In the genomic region with DNA sequence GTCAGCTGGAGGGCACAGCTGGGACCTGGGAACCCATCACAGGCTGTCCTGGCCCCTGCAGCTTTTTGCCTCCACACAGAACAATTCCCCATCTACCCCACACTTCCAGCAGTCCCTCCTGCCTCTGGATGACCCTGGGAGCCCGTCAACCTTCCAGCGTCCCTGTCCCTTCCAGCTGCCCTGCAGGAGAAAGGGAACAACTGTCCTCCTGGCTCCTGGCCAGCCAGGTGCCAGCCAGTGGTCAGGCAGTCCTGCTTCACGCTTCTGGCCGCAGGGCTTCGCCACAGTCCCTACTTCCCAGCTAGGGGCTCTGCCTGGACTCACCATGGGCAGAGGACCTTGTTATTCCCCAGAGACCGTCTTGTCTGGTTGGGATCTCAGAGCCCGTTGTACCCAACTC, we compare ENCODE assay signal across 26 cellular contexts. TPM values are rescaled to one million over a fixed set of nuclear protein-coding genes. Genes with fewer than 3 reads are reported as not detected.
DNase-seq lines count a peak whose midpoint lies in the region; ATAC-seq, FAIRE-seq and TF ChIP-seq lines count a peak whose summit lies in the region.
"Had no signal": no experiment of that assay in that cellular context is flagged by ENCODE, and none has a peak within 500 bp of the region (broad histone marks: within the 10 kb centered on the region; RNA-seq: fewer than 3 reads in every experiment).

No MANE protein-coding gene starts in this region.

- no peak overlapping the region for H3K23ac ChIP-seq in H1 (ENCODE audit: insufficient read length)

- no peaks in the 10 kb centered on the region for H4K20me1 ChIP-seq in H1 (replicated peaks in 1 of 2; ENCODE audit: control insufficient read depth in 1 of 2, insufficient read depth in 2 of 2, low read length in 2 of 2)

- DNase-seq in Right ventricle myocardium inferior (ENCODE audit: missing footprints) = peak; percentile 9
- no peak for DNase-seq in heart left ventricle
- peak; percentile 52 to 64 for DNase-seq in SHP77 (lab: John Stamatoyannopoulos, UW)
- DNase-seq in H1 (ENCODE audit: low read depth in 1 of 2, low spot score in 2 of 2) = no peak
- no peak for DNase-seq in progenitor cell of endocrine pancreas (ENCODE audit: low spot score, unreplicated experiment)
- DNase-seq in NCI-H1930 (lab: John Stamatoyannopoulos, UW) = no peak
- DNase-seq in OCI-M2 (lab: John Stamatoyannopoulos, UW; ENCODE audit: unreplicated experiment) = no peak
- DNase-seq in stimulated activated CD4-positive, alpha-beta T cell treated with anti-CD3 and anti-CD28 coated beads, Interleukin-4, amount 100 ng/mL, for 24 hours = no peak
- DNase-seq: AML-193, DMS53, GDM1, H9, HFFc6, MG63, NCI-H1048, NCI-H1417 treated with DMSO at 0.1 percent for 48 hours, NCI-H187, NCI-H2107, NCI-H446 treated with DMSO at 0.1 percent for 48 hours, NCI-H526 treated with DMSO at 0.1 percent for 48 hours, Right ventricle myocardium superior, T-cell had no signal

- H3K4me3 Mint-ChIP-seq in progenitor cell of endocrine pancreas (ENCODE audit: low read depth) = peak overlapping the region; percentile 71
- H3K4me3 Mint-ChIP-seq: HFFc6 had no signal

- no peaks in the 10 kb centered on the region for H3K36me3 Mint-ChIP-seq in progenitor cell of endocrine pancreas (ENCODE audit: insufficient read depth)
- H3K36me3 Mint-ChIP-seq: T-cell had no signal

- POLR2A ChIA-PET in H1 (lab: Charles Lee; ENCODE audit: partially characterized antibody) = interaction anchor here (0.6 to 6.0 kb wide), 9 partner anchors 10 to 59 kb away, joined by 3 to 40 read pairs (median 4); a partner anchor contains a TSS

- peaks cover 4% of the 10 kb centered on the region; the same call in 1 of the 2 replicates for H3K23me2 ChIP-seq in H1 (ENCODE audit: low read depth, low read length)

- WGBS in heart left ventricle, 4 donors = 94 to 99% (median 96%) methylated on average over 5 to 7 of the region's 7 CpGs
- WGBS in H1 (ENCODE audit: extremely low coverage in 1 of 2, insufficient coverage in 1 of 2, insufficient read length in 1 of 2, insufficient replicate concordance in 2 of 2, low coverage in 1 of 2, low lambda C conversion rate in 2 of 2, missing lambda C conversion rate in 1 of 2), 2 experiments = 84% methylated on average over 7 of the region's 7 CpGs; no CpG with 5 or more reads in 1 of the 2 experiments

- peak overlapping the region; percentile 38; the same call in 1 of the 2 replicates for H3K18ac ChIP-seq in H1 (ENCODE audit: extremely low read depth, low read length)

- H3K4ac ChIP-seq in H1 (replicated peaks; ENCODE audit: insufficient read length, low read depth, low read length) = no peak overlapping the region

- TF ChIP-seq RAD21 in H1 (IDR thresholded peaks at IDR 0.05 in 1 of 2, conservative IDR thresholded peaks at IDR 0.05 in 1 of 2; ENCODE audit: low read depth in 2 of 2, low read length in 2 of 2) = no peak

- FAIRE-seq in H1 (lab: Jason Lieb, UNC) = no peak
- FAIRE-seq: D721Med had no signal

- H3K4me1 Mint-ChIP-seq in progenitor cell of endocrine pancreas (ENCODE audit: low read depth) = peaks cover 26% of the 10 kb centered on the region

- H3K36me3 ChIP-seq in heart left ventricle = no peaks in the 10 kb centered on the region
- no peaks in the 10 kb centered on the region for H3K36me3 ChIP-seq in H1 (ENCODE audit: control insufficient read depth in 2 of 4, insufficient read depth in 4 of 4, low read length in 3 of 4)
- H3K36me3 ChIP-seq: MG63 had no signal

- H3K9ac ChIP-seq in H1 (replicated peaks in 1 of 4; ENCODE audit: extremely low read depth in 1 of 4, low read depth in 3 of 4, low read length in 3 of 4) = no peak overlapping the region

- H2AK5ac ChIP-seq in H1 (ENCODE audit: low read depth, low read length) = peak overlapping the region; percentile 70; the same call in 1 of the 2 replicates

- no peak overlapping the region for H4K5ac ChIP-seq in H1 (ENCODE audit: insufficient read length, low read depth, low read length)

- H2BK120ac ChIP-seq in H1 (replicated peaks; ENCODE audit: low read depth, low read length) = no peak overlapping the region

- TF ChIP-seq POLR2A in heart left ventricle (IDR thresholded peaks at IDR 0.05) (no peak), H1 (IDR thresholded peaks at IDR 0.05; ENCODE audit: control extremely low read depth in 1 of 2, low read depth in 2 of 2, low read length in 2 of 2) (no peak)

- no peak overlapping the region for H3K14ac ChIP-seq in H1 (ENCODE audit: insufficient read length)

- TF ChIP-seq CTCF in heart left ventricle (IDR thresholded peaks at IDR 0.05) (no peak), H1 (IDR thresholded peaks at IDR 0.05; ENCODE audit: control extremely low read depth in 1 of 3, insufficient read depth in 1 of 3, low read depth in 1 of 3, low read length in 3 of 3) (no peak), progenitor cell of endocrine pancreas (IDR thresholded peaks at IDR 0.05; ENCODE audit: unreplicated experiment) (no peak)

- H2BK20ac ChIP-seq in H1 (ENCODE audit: low read length) = peak overlapping the region; percentile 1; the same call in 1 of the 2 replicates

- H3K79me2 ChIP-seq in H1 (ENCODE audit: control insufficient read depth in 1 of 2, insufficient read depth in 2 of 2, low read length in 2 of 2) = no peaks in the 10 kb centered on the region

- peak overlapping the region; percentile 97 for H2BK12ac ChIP-seq in H1 (ENCODE audit: low read depth, low read length)

- H3K9me3 Mint-ChIP-seq in progenitor cell of endocrine pancreas (ENCODE audit: low read depth) = no peaks in the 10 kb centered on the region
- H3K9me3 Mint-ChIP-seq: H9, HFFc6, T-cell had no signal

- H2AFZ ChIP-seq in H1 (ENCODE audit: low read length) = no peak overlapping the region

- CTCF ChIA-PET in H1 (lab: Charles Lee; ENCODE audit: partially characterized antibody) = interaction anchor here (1.0 to 17.9 kb wide), 9 partner anchors 8 to 215 kb away, joined by 3 to 161 read pairs (median 18); a partner anchor contains a TSS

- no peak overlapping the region for H4K91ac ChIP-seq in H1 (replicated peaks; ENCODE audit: insufficient read length, low read length)

- ATAC-seq in Right ventricle myocardium inferior (no peak), heart left ventricle (no peak)
- ATAC-seq: T-cell had no signal

- intact Hi-C loops in Right ventricle myocardium inferior (cut with DNase I) (no loop called here), heart left ventricle (cut with DNase I) (no loop called here)

- H3K79me1 ChIP-seq in H1 (ENCODE audit: low read depth, low read length) = no peaks in the 10 kb centered on the region

- no peak overlapping the region; the same call in 1 of the 2 replicates for H2BK15ac ChIP-seq in H1 (ENCODE audit: low read length)

- no peak for TF ChIP-seq EP300 in H1 (IDR thresholded peaks at IDR 0.05; ENCODE audit: borderline replicate concordance in 1 of 2, low read depth in 2 of 2, low read length in 2 of 2)

- no peak overlapping the region for H3K27ac Mint-ChIP-seq in progenitor cell of endocrine pancreas
- H3K27ac Mint-ChIP-seq: HFFc6, T-cell had no signal

- no peak overlapping the region for H3K4me2 ChIP-seq in H1 (ENCODE audit: insufficient read depth in 1 of 2, low read depth in 2 of 2, low read length in 2 of 2)

- H3K27ac ChIP-seq in heart left ventricle (no peak overlapping the region), H1 (ENCODE audit: low read depth, low read length) (no peak overlapping the region)
- H3K27ac ChIP-seq: SK-N-MC had no signal

- H3K56ac ChIP-seq in H1 (replicated peaks; ENCODE audit: insufficient read length, low read depth, low read length) = no peak overlapping the region

- H3K4me1 ChIP-seq in heart left ventricle (peaks cover 0 to 24% (median 11%) of the 10 kb centered on the region in 12 donors), H1 (replicated peaks in 1 of 4; ENCODE audit: control insufficient read depth in 3 of 4, insufficient read depth in 4 of 4, low read length in 3 of 4) (peaks cover 4 to 27% (median 16%) of the 10 kb centered on the region in 4 experiments)

- H4K8ac ChIP-seq in H1 (ENCODE audit: extremely low read depth, insufficient read depth, low read length) = no peak overlapping the region

- H3K27me3 ChIP-seq in heart left ventricle (no peaks in the 10 kb centered on the region), H1 (replicated peaks in 1 of 4; ENCODE audit: control insufficient read depth in 3 of 4, extremely low read depth in 1 of 4, insufficient read depth in 3 of 4, low read length in 3 of 4) (no peaks in the 10 kb centered on the region)
- H3K27me3 ChIP-seq: MG63 had no signal

- H3K27me3 Mint-ChIP-seq in progenitor cell of endocrine pancreas = peaks cover 5% of the 10 kb centered on the region

- no peaks in the 10 kb centered on the region for H3K9me3 ChIP-seq in heart left ventricle
- no peaks in the 10 kb centered on the region for H3K9me3 ChIP-seq in H1 (ENCODE audit: insufficient read depth in 2 of 2, low read depth in 1 of 2, low read length in 1 of 2)
- H3K9me3 ChIP-seq: MG63 had no signal

- H2BK5ac ChIP-seq in H1 (ENCODE audit: low read depth, low read length) = peak overlapping the region; percentile 79; the same call in 1 of the 2 replicates

- no peak overlapping the region for H3K4me3 ChIP-seq in heart left ventricle
- H3K4me3 ChIP-seq in H1 (ENCODE audit: extremely low read depth in 1 of 4, insufficient read depth in 2 of 4, low read depth in 3 of 4, low read length in 4 of 4) = no peak overlapping the region
- H3K4me3 ChIP-seq: MG63, SK-N-MC had no signal

TF ChIP-seq in H1, 55 proteins besides CTCF, POLR2A, EP300 and RAD21 (continues in another document):
- TF ChIP-seq CEBPB (IDR thresholded peaks at IDR 0.05; ENCODE audit: low read depth, low read length) (no peak), SP4 (IDR thresholded peaks at IDR 0.05; ENCODE audit: low read length) (no peak), SIX5 (IDR thresholded peaks at IDR 0.05; ENCODE audit: low read depth, low read length) (no peak), NANOG (IDR thresholded peaks at IDR 0.05; ENCODE audit: insufficient read depth, low read depth, low read length, poor library complexity, severe bottlenecking) (no peak), TEAD4 (IDR thresholded peaks at IDR 0.05; ENCODE audit: low read depth, low read length) (no peak), CBX8 (IDR thresholded peaks at IDR 0.05; ENCODE audit: borderline replicate concordance, low read depth, low read length) (no peak)

RNA-seq across cellular contexts. Expression of a gene that starts 27.1 kb away (rescaled TPM):
- total RNA-seq in Right ventricle myocardium inferior (0.78 TPM), heart left ventricle (1 to 10 TPM in 7 of 9 donors, under 1 TPM in 2; 0.49 to 4.0 (median 1.7) TPM), progenitor cell of endocrine pancreas (35.1 and 41.3 TPM in 2 replicates)
- polyA plus RNA-seq in heart left ventricle (1 to 10 TPM; 1.3 to 2.8 TPM), H1 (2011; rRNA removed) (114 and 166 TPM in 2 replicates)
- total RNA-seq in H1 (2021; fragmentation: NEBNext Ultra II Directional; extraction: Animal tissue kit (Norgen Biotek cat#: 25700)) = 56.4 and 57.1 TPM in 2 replicates
- 51.3 TPM for polyA plus RNA-seq in H1 (2011; cell fraction: cytosol; rRNA removed)
- 94.7 TPM for polyA plus RNA-seq in H1 (2011; cell fraction: nucleus; rRNA removed)
- 31.6 to 91.8 TPM (median 75.5 TPM) in 4 replicates for polyA plus RNA-seq in H1 (2012, experiment 1 of 2)
- 55.3 TPM for polyA plus RNA-seq in H1 (2012, experiment 2 of 2)
- polyA plus RNA-seq in H1 (2013, experiment 1 of 2) = 73.3 TPM
- polyA plus RNA-seq in H1 (2013, experiment 2 of 2) = 75.1 TPM
- polyA minus RNA-seq in H1 (2011; rRNA and poly(A)+ RNA removed) = 33.5 and 61.7 TPM in 2 replicates
- 36.0 TPM for polyA minus RNA-seq in H1 (2011; cell fraction: cytosol; rRNA and poly(A)+ RNA removed)
- 39.2 TPM for polyA minus RNA-seq in H1 (2011; cell fraction: nucleus; rRNA and poly(A)+ RNA removed)
- total RNA-seq: LHCN-M2 had no signal
- polyA plus RNA-seq: AG04450 had no signal

Comparison
In these comparisons a context has a peak if more than half of its experiments do, and no peak if none do; other contexts are left out.
1. DNase-seq: peak in Right ventricle myocardium inferior (single experiment) and SHP77 (2 of 2); none in heart left ventricle (0 of 5), H1 (0 of 2), progenitor cell of endocrine pancreas (single experiment), NCI-H1930 (0 of 2), OCI-M2 (single experiment) and stimulated activated CD4-positive, alpha-beta T cell treated with anti-CD3 and anti-CD28 coated beads, Interleukin-4, amount 100 ng/mL, for 24 hours (single experiment).